1 cellular context compared by ENCODE assay signal in genomic region chr15:90931737-90932659, GRCh38.
A peak's percentile ranks its signal among the peaks of the same experiment; 100 is the strongest.
TF ChIP-seq lines count a peak whose summit lies in the region.

Gene HDDC3, minus strand, starts transcription at chr15:90932549. Its CDS starts 9 bp downstream, at chr15:90932540.

TF ChIP-seq in K562, 482 proteins besides CTCF, POLR2A, EP300 and RAD21 (continued from another document):
- TF ChIP-seq ZNF280B (CRISPR knock-in tag; IDR thresholded peaks at IDR 0.05) (no peak), MCM2 (IDR thresholded peaks at IDR 0.05; ENCODE audit: low read depth) (no peak), CLOCK (CRISPR knock-in tag; IDR thresholded peaks at IDR 0.05; ENCODE audit: borderline replicate concordance) (no peak), STAG1 (CRISPR knock-in tag; IDR thresholded peaks at IDR 0.05; ENCODE audit: borderline replicate concordance) (no peak; the same call in 1 of the 2 replicates), ZNF175 (CRISPR knock-in tag; IDR thresholded peaks at IDR 0.05; ENCODE audit: low read depth) (0 out of 2 replicates have a peak, but pooled peaks have one; percentile 9), ZBTB40 (IDR thresholded peaks at IDR 0.05) (peak; percentile 44; the same call in 1 of the 2 replicates), ZBTB40 (CRISPR knock-in tag; IDR thresholded peaks at IDR 0.05) (no peak), YY1 (IDR thresholded peaks at IDR 0.05; ENCODE audit: borderline replicate concordance in 1 of 3, control insufficient read depth in 1 of 3, extremely low read depth in 1 of 3, insufficient read depth in 3 of 3, insufficient read length in 1 of 3, insufficient replicate concordance in 2 of 3, low read depth in 1 of 3, low read length in 2 of 3) (peak in 2 of 3 experiments; percentile 86), HBP1 (CRISPR knock-in tag; IDR thresholded peaks at IDR 0.05) (0 out of 2 replicates have a peak, but pooled peaks have one; percentile 44), ETV6 (IDR thresholded peaks at IDR 0.05; ENCODE audit: borderline replicate concordance in 1 of 2, low read depth in 2 of 2, low read length in 1 of 2) (no peak; a peak in 1 of 4 replicates), ETV6 (CRISPR knock-in tag; IDR thresholded peaks at IDR 0.05; ENCODE audit: borderline replicate concordance) (no peak), ZNF407 (IDR thresholded peaks at IDR 0.05; ENCODE audit: low read depth) (no peak), RBBP5 (IDR thresholded peaks at IDR 0.05; ENCODE audit: borderline replicate concordance, insufficient read depth, low read length, poor library complexity, severe bottlenecking) (no peak), ZNF184 (CRISPR knock-in tag; IDR thresholded peaks at IDR 0.05) (no peak)
TF ChIP-seq in K562: peak in this region for 171.
